In genomic region chr2:180033993-180034894, GRCh38 we compare ENCODE assay signal across 9 cellular contexts. TPM values are rescaled to one million over a fixed set of nuclear protein-coding genes. Genes with fewer than 3 reads are reported as not detected.
DNase-seq lines count a peak whose midpoint lies in the region; ATAC-seq and TF ChIP-seq lines count a peak whose summit lies in the region.
"Had no signal": no experiment of that assay in that cellular context is flagged by ENCODE, and none has a peak within 500 bp of the region (broad histone marks: within the 10 kb centered on the region; RNA-seq: fewer than 3 reads in every experiment).

No MANE protein-coding gene starts in this region.

- peak overlapping the region; percentile 50 to 85 (median 75) for H3K27ac Mint-ChIP-seq in nephron

- H3K27me3 Mint-ChIP-seq in nephron (ENCODE audit: low read depth) = no peaks in the 10 kb centered on the region

- DNase-seq in H4 (ENCODE audit: low spot score) = peak; percentile 80
- DNase-seq in NCI-H2107 treated with DMSO at 0.1 percent for 48 hours (lab: John Stamatoyannopoulos, UW; ENCODE audit: unreplicated experiment) = peak; percentile 87
- DNase-seq in astrocyte of the hippocampus (ENCODE audit: low read depth, low spot score) = peak; percentile 58
- DNase-seq: stimulated activated CD8-positive, alpha-beta memory T cell treated with anti-CD3 and anti-CD28 coated beads, Interleukin-4, amount 100 ng/mL, for 48 hours had no signal

- peaks cover 17% of the 10 kb centered on the region for H3K9me3 Mint-ChIP-seq in nephron

- ATAC-seq in HG02870 (IDR thresholded peaks at IDR 0.05; ENCODE audit: unreplicated experiment) = no peak
- ATAC-seq in HG02973 (IDR thresholded peaks at IDR 0.05; ENCODE audit: unreplicated experiment) = no peak
- no peak for ATAC-seq in GM19395 (IDR thresholded peaks at IDR 0.05; ENCODE audit: unreplicated experiment)
- no peak for ATAC-seq in GM19397 (IDR thresholded peaks at IDR 0.05; ENCODE audit: unreplicated experiment)

- H3K36me3 Mint-ChIP-seq in nephron (ENCODE audit: low read depth) = no peaks in the 10 kb centered on the region

- TF ChIP-seq CTCF in nephron (IDR thresholded peaks at IDR 0.05; ENCODE audit: unreplicated experiment in 3 of 3) = no peak

- H3K4me3 Mint-ChIP-seq in nephron = no peak overlapping the region

- H3K4me1 Mint-ChIP-seq in nephron = peaks cover 12% of the 10 kb centered on the region

RNA-seq across cellular contexts. Expression of gene CWC22, which starts 27.1 kb away (rescaled TPM):
- total RNA-seq in H4 (2014; rRNA removed; shearing (Covaris generic)) = 8.9 and 10.2 TPM in 2 replicates
